12 cellular contexts compared by ENCODE assay signal in genomic region chr5:157543825-157544622, GRCh38. TPM values are rescaled to one million over a fixed set of nuclear protein-coding genes. Genes with fewer than 3 reads are reported as not detected.
A peak's percentile ranks its signal among the peaks of the same experiment; 100 is the strongest.
DNase-seq lines count a peak whose midpoint lies in the region; ATAC-seq and TF ChIP-seq lines count a peak whose summit lies in the region.
"Had no signal": no experiment of that assay in that cellular context is flagged by ENCODE, and none has a peak within 500 bp of the region (broad histone marks: within the 10 kb centered on the region; RNA-seq: fewer than 3 reads in every experiment).

No MANE protein-coding gene starts in this region.

- H3K36me3 Mint-ChIP-seq in activated naive CD8-positive, alpha-beta T cell = peaks cover 2% of the 10 kb centered on the region
- H3K36me3 Mint-ChIP-seq in activated naive CD8-positive, alpha-beta T cell treated with anti-CD3 and anti-CD28 coated beads for 36 hours = no peaks in the 10 kb centered on the region
- peaks cover 7% of the 10 kb centered on the region for H3K36me3 Mint-ChIP-seq in activated T-cell treated with anti-CD3 and anti-CD28 coated beads, Interleukin-2, amount 50 U/mL, for 4 hours (ENCODE audit: insufficient read depth)

- peak overlapping the region; percentile 40 for H3K4me3 Mint-ChIP-seq in activated naive CD8-positive, alpha-beta T cell
- no peak overlapping the region for H3K4me3 Mint-ChIP-seq in activated naive CD8-positive, alpha-beta T cell treated with anti-CD3 and anti-CD28 coated beads for 36 hours
- peak overlapping the region; percentile 62 for H3K4me3 Mint-ChIP-seq in activated T-cell treated with anti-CD3 and anti-CD28 coated beads, Interleukin-2, amount 50 U/mL, for 4 hours

- 25 to 37% methylated on average over 10 of the region's 10 CpGs for WGBS in tibial nerve, 2 donors

- no peaks in the 10 kb centered on the region for H3K27me3 Mint-ChIP-seq in activated naive CD8-positive, alpha-beta T cell
- peaks cover 3% of the 10 kb centered on the region for H3K27me3 Mint-ChIP-seq in activated naive CD8-positive, alpha-beta T cell treated with anti-CD3 and anti-CD28 coated beads for 36 hours
- H3K27me3 Mint-ChIP-seq in activated T-cell treated with anti-CD3 and anti-CD28 coated beads, Interleukin-2, amount 50 U/mL, for 4 hours (ENCODE audit: low read depth) = no peaks in the 10 kb centered on the region

- H3K36me3 ChIP-seq in tibial nerve = no peaks in the 10 kb centered on the region
- H3K36me3 ChIP-seq: thyroid gland had no signal

- H3K4me3 ChIP-seq in fibroblast of the aortic adventitia (ENCODE audit: low read depth, low read length) = no peak overlapping the region
- no peak overlapping the region for H3K4me3 ChIP-seq in tibial nerve
- H3K4me3 ChIP-seq: smooth muscle cell, thyroid gland had no signal

- peak overlapping the region in 3 of 4 donors; percentile 55 to 81 (median 62) for H3K27ac ChIP-seq in tibial nerve
- H3K27ac ChIP-seq: thyroid gland had no signal

- no peaks in the 10 kb centered on the region for H3K27me3 ChIP-seq in tibial nerve
- H3K27me3 ChIP-seq: thyroid gland had no signal

- no peak for ATAC-seq in activated T-cell treated with anti-CD3 and anti-CD28 coated beads, Interleukin-2, amount 50 U/mL, for 4 hours

- no peak for TF ChIP-seq POLR2A in tibial nerve (IDR thresholded peaks at IDR 0.05)

- no peak for TF ChIP-seq CTCF in fibroblast of the aortic adventitia (IDR thresholded peaks at IDR 0.05; ENCODE audit: insufficient read depth, low read length)
- no peak for TF ChIP-seq CTCF in tibial nerve (IDR thresholded peaks at IDR 0.05)

- no peaks in the 10 kb centered on the region for H3K9me3 Mint-ChIP-seq in activated naive CD8-positive, alpha-beta T cell (ENCODE audit: low read depth)
- H3K9me3 Mint-ChIP-seq in activated naive CD8-positive, alpha-beta T cell treated with anti-CD3 and anti-CD28 coated beads for 36 hours = no peaks in the 10 kb centered on the region
- no peaks in the 10 kb centered on the region for H3K9me3 Mint-ChIP-seq in activated T-cell treated with anti-CD3 and anti-CD28 coated beads, Interleukin-2, amount 50 U/mL, for 4 hours

- peaks cover 47% of the 10 kb centered on the region for H3K4me1 Mint-ChIP-seq in activated naive CD8-positive, alpha-beta T cell (ENCODE audit: low read depth)
- H3K4me1 Mint-ChIP-seq in activated naive CD8-positive, alpha-beta T cell treated with anti-CD3 and anti-CD28 coated beads for 36 hours = peaks cover 22% of the 10 kb centered on the region
- H3K4me1 Mint-ChIP-seq in activated T-cell treated with anti-CD3 and anti-CD28 coated beads, Interleukin-2, amount 50 U/mL, for 4 hours (ENCODE audit: low read depth) = peaks cover 98% of the 10 kb centered on the region

- H3K4me1 ChIP-seq in tibial nerve = peaks cover 0 to 98% (median 52%) of the 10 kb centered on the region in 4 donors

- no peak for DNase-seq in activated naive CD8-positive, alpha-beta T cell treated with anti-CD3 and anti-CD28 coated beads for 36 hours
- DNase-seq in activated T-cell treated with anti-CD3 and anti-CD28 coated beads, Interleukin-2, amount 50 U/mL, for 4 hours = no peak
- DNase-seq in fibroblast of the aortic adventitia (ENCODE audit: low read depth) (peak; percentile 68), tibial nerve (ENCODE audit: low spot score in 2 of 2) (no peak), DMS153 (lab: John Stamatoyannopoulos, UW) (no peak), HUDEP-2 (lab: John Stamatoyannopoulos, UW; ENCODE audit: unreplicated experiment in 76 of 76) (no peak), NCI-H1930 (lab: John Stamatoyannopoulos, UW) (no peak)
- DNase-seq: activated CD4-positive, CD25-positive, alpha-beta regulatory T cell treated with anti-CD3 and anti-CD28 coated beads, Interleukin-2, amount 50 U/mL, for 72 hours; C1 segment of cervical spinal cord had no signal

- TF ChIP-seq EP300 in tibial nerve (IDR thresholded peaks at IDR 0.05) = peak in 1 of 2 donors; percentile 59

- H3K27ac Mint-ChIP-seq in activated naive CD8-positive, alpha-beta T cell = peak overlapping the region; percentile 77
- no peak overlapping the region for H3K27ac Mint-ChIP-seq in activated naive CD8-positive, alpha-beta T cell treated with anti-CD3 and anti-CD28 coated beads for 36 hours

- no peaks in the 10 kb centered on the region for H3K9me3 ChIP-seq in tibial nerve
- H3K9me3 ChIP-seq: thyroid gland had no signal

RNA-seq across cellular contexts. Expression of gene ADAM19, which starts 31.6 kb away (rescaled TPM):
- total RNA-seq in activated naive CD8-positive, alpha-beta T cell treated with anti-CD3 and anti-CD28 coated beads for 36 hours = 1 to 10 TPM; 2.8 to 3.5 TPM
- total RNA-seq in activated T-cell treated with anti-CD3 and anti-CD28 coated beads, Interleukin-2, amount 50 U/mL, for 4 hours = 10 to 100 TPM; 37.9 to 54.9 (median 49.2) TPM
- 11.2 and 15.5 TPM in 2 replicates for total RNA-seq in fibroblast of the aortic adventitia (ENCODE audit: low replicate concordance)
- 10 to 100 TPM in 2 of 4 donors, 1 to 10 TPM in 2; 7.2 to 13.2 (median 9.5) TPM for total RNA-seq in tibial nerve
